In genomic region chr14:88793259-88793625, GRCh38 we compare ENCODE assay signal across 8 cellular contexts. TPM values are rescaled to one million over a fixed set of nuclear protein-coding genes. Genes with fewer than 3 reads are reported as not detected.
DNase-seq lines count a peak whose midpoint lies in the region; ATAC-seq and TF ChIP-seq lines count a peak whose summit lies in the region.

No MANE protein-coding gene starts in this region.

- H3K4me3 Mint-ChIP-seq in natural killer cell: peak overlapping the region; percentile 92

- H3K9me2 ChIP-seq in MM.1S (replicated peaks; ENCODE audit: insufficient read depth, low read length): no peaks in the 10 kb centered on the region

- H3K9me3 ChIP-seq in AG04450 (ENCODE audit: control insufficient read depth, insufficient read depth, low read length) (no peaks in the 10 kb centered on the region), MM.1S (replicated peaks; ENCODE audit: insufficient read depth, low read length) (no peaks in the 10 kb centered on the region)
- H3K9me3 ChIP-seq in effector memory CD4-positive, alpha-beta T cell (ENCODE audit: control insufficient read depth, low read length): no peaks in the 10 kb centered on the region

- no peaks in the 10 kb centered on the region for H4K20me1 ChIP-seq in MM.1S (ENCODE audit: insufficient read depth, low read length)

- H3K4me3 ChIP-seq in AG04450 (ENCODE audit: low read depth, low read length): peak overlapping the region; percentile 75
- peak overlapping the region; percentile 60 for H3K4me3 ChIP-seq in MM.1S (ENCODE audit: low read length)
- peak overlapping the region; percentile 65 for H3K4me3 ChIP-seq in effector memory CD4-positive, alpha-beta T cell (ENCODE audit: insufficient read depth, low read depth, low read length, poor library complexity, severe bottlenecking)

- H3F3A ChIP-seq in MM.1S (ENCODE audit: insufficient read depth, low read length): no peaks in the 10 kb centered on the region

- H3K79me2 ChIP-seq in MM.1S (ENCODE audit: low read length): no peaks in the 10 kb centered on the region

- no peaks in the 10 kb centered on the region for H3K9me3 Mint-ChIP-seq in natural killer cell

- H3K9ac ChIP-seq in MM.1S (ENCODE audit: low read length): peak overlapping the region; percentile 38; the same call in 1 of the 2 replicates

- peak overlapping the region; percentile 60 to 76 for H3K27ac Mint-ChIP-seq in natural killer cell

- POLR2A ChIA-PET in AG04450 (lab: Yijun Ruan, JAX): interaction anchor here (0.9 to 1.5 kb wide), 3 partner anchors 32 to 47 kb away, joined by 3 to 8 read pairs (median 4); partner anchors contain the start of gene TTC8

- H2AFZ ChIP-seq in MM.1S (ENCODE audit: low read length): peak overlapping the region; percentile 85

- H3K4me2 ChIP-seq in MM.1S (ENCODE audit: low read depth, low read length): peak overlapping the region; percentile 60

- H3K27ac ChIP-seq in AG04450 (ENCODE audit: low read depth, low read length) (peak overlapping the region; percentile 11), MM.1S (ENCODE audit: low read length) (no peak overlapping the region)
- peak overlapping the region; percentile 68 for H3K27ac ChIP-seq in effector memory CD4-positive, alpha-beta T cell (ENCODE audit: insufficient read depth, low read length, poor library complexity, severe bottlenecking)

- H3K27me3 ChIP-seq in AG04450 (ENCODE audit: control insufficient read depth, insufficient read depth, low read length): no peaks in the 10 kb centered on the region
- H3K27me3 ChIP-seq in MM.1S (replicated peaks; ENCODE audit: insufficient read depth, low read length): no peaks in the 10 kb centered on the region
- no peaks in the 10 kb centered on the region for H3K27me3 ChIP-seq in effector memory CD4-positive, alpha-beta T cell (replicated peaks; ENCODE audit: control insufficient read depth, insufficient read depth, low read length, poor library complexity, severe bottlenecking)

- DNase-seq in AG04450 (ENCODE audit: low read depth, low spot score) (no peak), MM.1S (no peak), natural killer cell (no peak), ecto neural progenitor cell (ENCODE audit: low spot score) (no peak), iPS-NIHi11 (ENCODE audit: low spot score) (no peak), HuH-7 (ENCODE audit: low spot score) (no peak)
- DNase-seq in effector memory CD4-positive, alpha-beta T cell: no peak
- DNase-seq in stimulated activated CD8-positive, alpha-beta memory T cell treated with anti-CD3 and anti-CD28 coated beads, Interleukin-4, amount 100 ng/mL, for 48 hours: no peak

- H3K36me3 Mint-ChIP-seq in natural killer cell: no peaks in the 10 kb centered on the region

- TF ChIP-seq CTCF in AG04450 (IDR thresholded peaks at IDR 0.05; ENCODE audit: low read depth, low read length) (no peak), MM.1S (IDR thresholded peaks at IDR 0.05; ENCODE audit: low read length) (no peak), natural killer cell (IDR thresholded peaks at IDR 0.05) (no peak)

- intact Hi-C loops in natural killer cell (cut with micrococcal nuclease): no loop called here

- no peaks in the 10 kb centered on the region for H3K4me1 ChIP-seq in MM.1S (ENCODE audit: low read length)
- H3K4me1 ChIP-seq in effector memory CD4-positive, alpha-beta T cell (ENCODE audit: control insufficient read depth, insufficient read depth, low read length, poor library complexity, severe bottlenecking): peaks cover 7% of the 10 kb centered on the region

- CTCF ChIA-PET in AG04450 (lab: Charles Lee): interaction anchor here (0.6 to 1.6 kb wide), 5 partner anchors 32 to 204 kb away, joined by 3 to 6 read pairs (median 3); no protein-coding TSS in a partner anchor

- ATAC-seq in natural killer cell: no peak

- H3K4me1 Mint-ChIP-seq in natural killer cell: peaks cover 0 to 12% of the 10 kb centered on the region in 2 donors

- H3K36me3 ChIP-seq in MM.1S (replicated peaks; ENCODE audit: insufficient read depth, low read length): no peaks in the 10 kb centered on the region
- no peaks in the 10 kb centered on the region for H3K36me3 ChIP-seq in effector memory CD4-positive, alpha-beta T cell (ENCODE audit: control insufficient read depth, insufficient read depth, low read length)

- H3K27me3 Mint-ChIP-seq in natural killer cell (ENCODE audit: low read depth in 2 of 2): peaks cover 10 to 13% of the 10 kb centered on the region in 2 donors

RNA-seq across cellular contexts. Expression of gene EML5, which starts 0.5 kb away (rescaled TPM):
- 3.0 and 3.6 TPM in 2 replicates for polyA plus RNA-seq in AG04450 (2011; rRNA removed)
- polyA minus RNA-seq in AG04450 (2011; rRNA and poly(A)+ RNA removed): 12.0 and 17.1 TPM in 2 replicates
- 1 to 10 TPM in 2 of 3 donors, under 1 TPM in 1; 0.68 to 1.3 (median 1.0) TPM for total RNA-seq in natural killer cell

RNA-seq across cellular contexts. Expression of gene TTC8, which starts 31.2 kb away (rescaled TPM):
- polyA plus RNA-seq in AG04450 (2011; rRNA removed): 70.7 and 83.4 TPM in 2 replicates
- polyA minus RNA-seq in AG04450 (2011; rRNA and poly(A)+ RNA removed): 57.7 and 71.4 TPM in 2 replicates
- 1 to 10 TPM; 1.3 to 2.4 (median 1.9) TPM for total RNA-seq in natural killer cell
